In the genomic region with DNA sequence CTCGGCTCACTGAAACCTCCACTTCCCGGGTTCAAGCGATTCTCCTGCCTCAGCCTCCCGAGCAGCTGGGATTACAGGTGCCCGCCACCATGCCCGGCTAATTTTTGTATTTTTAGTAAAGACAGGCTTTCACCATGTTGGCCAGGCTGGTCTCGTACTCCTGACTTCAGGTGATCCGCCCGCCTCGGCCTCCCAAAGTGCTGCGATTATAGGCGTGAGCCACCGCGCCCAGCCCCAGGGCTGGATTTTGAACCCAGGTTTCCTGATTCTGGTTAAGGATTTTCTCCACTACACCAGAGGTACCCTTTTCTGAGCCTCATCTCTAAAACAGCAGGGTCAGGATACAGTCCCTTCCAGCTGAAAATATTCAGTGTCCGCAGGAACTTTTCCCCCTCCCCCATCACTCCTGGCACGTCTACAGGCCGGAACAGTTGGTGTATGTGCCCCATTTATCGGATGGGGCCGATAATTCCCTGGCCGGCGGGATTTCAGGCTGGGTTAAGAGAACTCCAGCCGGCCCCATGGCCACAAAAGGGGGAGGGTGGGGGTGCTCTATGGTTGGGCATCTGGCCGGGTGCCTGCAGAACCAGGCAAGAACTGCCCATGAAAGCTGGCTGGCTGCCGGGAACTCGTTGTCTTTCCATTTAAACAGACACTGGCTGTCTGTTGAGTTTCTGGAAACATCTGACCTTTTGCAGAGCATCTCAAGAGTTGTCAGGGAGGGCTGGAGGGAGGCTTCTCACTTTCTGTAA, we compare ENCODE assay signal across 9 cellular contexts. TPM values are rescaled to one million over a fixed set of nuclear protein-coding genes. Genes with fewer than 3 reads are reported as not detected.
DNase-seq lines count a peak whose midpoint lies in the region; ATAC-seq, FAIRE-seq and TF ChIP-seq lines count a peak whose summit lies in the region.
"Had no signal": no experiment of that assay in that cellular context is flagged by ENCODE, and none has a peak within 500 bp of the region (broad histone marks: within the 10 kb centered on the region; RNA-seq: fewer than 3 reads in every experiment).

No MANE protein-coding gene starts in this region.

- intact Hi-C loops in HepG2 (cut with micrococcal nuclease; ENCODE audit: unreplicated experiment), result no loop called here

- TF ChIP-seq EP300 in HepG2 (IDR thresholded peaks at IDR 0.05; ENCODE audit: low read depth in 2 of 2, low read length in 2 of 2) (no peak), HepG2 (CRISPR knock-in tag; IDR thresholded peaks at IDR 0.05; ENCODE audit: borderline replicate concordance) (no peak)

- no peaks in the 10 kb centered on the region for H3K36me3 ChIP-seq in HepG2 (replicated peaks in 1 of 2; ENCODE audit: control insufficient read depth in 1 of 2, insufficient read depth in 2 of 2, low read length in 2 of 2)

- no peak for TF ChIP-seq CTCF in choroid plexus epithelial cell (conservative IDR thresholded peaks at IDR 0.05; ENCODE audit: low read depth, low read length)
- no peak for TF ChIP-seq CTCF in HepG2 (CRISPR knock-in tag; IDR thresholded peaks at IDR 0.05)

- H3K9ac ChIP-seq in HepG2 (ENCODE audit: insufficient read depth, low read depth, low read length), result no peak overlapping the region

- CTCF ChIA-PET in HepG2 (lab: Yijun Ruan, JAX; ENCODE audit: low intra/inter-chr PET ratio, low total read pairs), result no interaction called here

- H3K79me2 ChIP-seq in HepG2 (ENCODE audit: insufficient read depth, low read length), result no peaks in the 10 kb centered on the region

- no peak overlapping the region for H3K27ac ChIP-seq in HepG2 (ENCODE audit: extremely low read length, insufficient read depth, low read length)

- H3K4me3 ChIP-seq in choroid plexus epithelial cell (ENCODE audit: low read depth, low read length) (peak overlapping the region; percentile 18), HepG2 (replicated peaks in 1 of 3; ENCODE audit: insufficient read depth in 1 of 3, low read depth in 2 of 3, low read length in 3 of 3) (peak overlapping the region in 2 of 3 experiments; percentile 5 to 20; a peak in 3 of 6 replicates)

- ATAC-seq in HepG2, result peak; percentile 48
- no peak for ATAC-seq in stimulated activated memory B cell treated with anti-CD40 and anti-IgM and Interleukin-4, amounts not matched to agents 10 μg/mL and 1 μg/mL and 100 μg/mL, for 72 hours
- ATAC-seq in HG03175 (IDR thresholded peaks at IDR 0.05; ENCODE audit: unreplicated experiment), result no peak
- no peak for ATAC-seq in GM21717 (IDR thresholded peaks at IDR 0.05; ENCODE audit: unreplicated experiment)
- no peak for ATAC-seq in HG03108 (IDR thresholded peaks at IDR 0.05; ENCODE audit: unreplicated experiment)

- DNase-seq in NCI-H2227 treated with DMSO at 0.1 percent for 48 hours (lab: John Stamatoyannopoulos, UW) (peak; percentile 33), choroid plexus epithelial cell (ENCODE audit: low read depth) (peak; percentile 64), HepG2 (ENCODE audit: low spot score) (no peak), DMS79 treated with DMSO at 0.1 percent for 48 hours (lab: John Stamatoyannopoulos, UW) (no peak)

- H3K36me3 Mint-ChIP-seq in stimulated activated memory B cell treated with anti-CD40 and anti-IgM and Interleukin-4, amounts not matched to agents 10 μg/mL and 1 μg/mL and 100 μg/mL, for 72 hours, result no peaks in the 10 kb centered on the region
- H3K36me3 Mint-ChIP-seq: memory B cell had no signal

- TF ChIP-seq POLR2A in HepG2 (IDR thresholded peaks at IDR 0.05; ENCODE audit: insufficient read depth in 1 of 2, low read depth in 2 of 2, low read length in 2 of 2), result no peak

- H3K4me2 ChIP-seq in HepG2 (ENCODE audit: low read depth, low read length), result peak overlapping the region; percentile 62

- in situ Hi-C loops in HepG2 (cut with HindIII; ENCODE audit: extremely low pct_ligation_motif_present, low pct_unique_long_range_greater_than_20kb), result no loop called here

- H3K27me3 ChIP-seq in HepG2 (ENCODE audit: control insufficient read depth in 1 of 2, insufficient read depth in 2 of 2, low read length in 2 of 2), result no peaks in the 10 kb centered on the region

- no TSS peak for BruUV-seq in HepG2 (replicated peaks; lab: Mats Ljungman, UMichigan)

- no peak overlapping the region for H3K4me3 Mint-ChIP-seq in stimulated activated memory B cell treated with anti-CD40 and anti-IgM and Interleukin-4, amounts not matched to agents 10 μg/mL and 1 μg/mL and 100 μg/mL, for 72 hours
- H3K4me3 Mint-ChIP-seq: memory B cell had no signal

- no peak for TF ChIP-seq RAD21 in HepG2 (CRISPR knock-in tag; IDR thresholded peaks at IDR 0.05)

- peak overlapping the region; percentile 42 for H2AFZ ChIP-seq in HepG2 (ENCODE audit: low read length)

- H3K9me3 Mint-ChIP-seq in stimulated activated memory B cell treated with anti-CD40 and anti-IgM and Interleukin-4, amounts not matched to agents 10 μg/mL and 1 μg/mL and 100 μg/mL, for 72 hours, result no peaks in the 10 kb centered on the region
- H3K9me3 Mint-ChIP-seq: memory B cell had no signal

- no peak for FAIRE-seq in HepG2 (lab: Jason Lieb, UNC)

- peaks cover 23% of the 10 kb centered on the region for H3K4me1 Mint-ChIP-seq in stimulated activated memory B cell treated with anti-CD40 and anti-IgM and Interleukin-4, amounts not matched to agents 10 μg/mL and 1 μg/mL and 100 μg/mL, for 72 hours

- no peaks in the 10 kb centered on the region for H4K20me1 ChIP-seq in HepG2 (ENCODE audit: insufficient read depth, low read length)

- no peaks in the 10 kb centered on the region for H3K27me3 Mint-ChIP-seq in stimulated activated memory B cell treated with anti-CD40 and anti-IgM and Interleukin-4, amounts not matched to agents 10 μg/mL and 1 μg/mL and 100 μg/mL, for 72 hours
- H3K27me3 Mint-ChIP-seq: memory B cell had no signal

- peaks cover 58% of the 10 kb centered on the region for H3K4me1 ChIP-seq in HepG2 (ENCODE audit: insufficient read depth, low read length)

- H3K9me3 ChIP-seq in HepG2 (ENCODE audit: low read length), result no peaks in the 10 kb centered on the region

- peak overlapping the region; percentile 44 for H3K27ac Mint-ChIP-seq in stimulated activated memory B cell treated with anti-CD40 and anti-IgM and Interleukin-4, amounts not matched to agents 10 μg/mL and 1 μg/mL and 100 μg/mL, for 72 hours
- H3K27ac Mint-ChIP-seq: memory B cell had no signal

- POLR2A ChIA-PET in HepG2 (lab: Yijun Ruan, JAX), result no interaction called here

- 62% methylated on average over 24 of the region's 25 CpGs for WGBS in HepG2 (ENCODE audit: low lambda C conversion rate)

RNA-seq across cellular contexts. Expression of gene SEMA4B, which starts 26.8 kb away (rescaled TPM):
- 1.3 and 2.1 TPM in 2 replicates for total RNA-seq in HepG2 (2016; rRNA removed; fragmentation: Illumina TruSeq; extraction: Trizol)
- 2.8 and 3.6 TPM in 2 replicates for total RNA-seq in HepG2 (2016; cell fraction: cytosol; rRNA removed; fragmentation: Illumina TruSeq; extraction: Trizol; ENCODE audit: low read depth)
- 1.8 and 2.7 TPM in 2 replicates for total RNA-seq in HepG2 (2016; cell fraction: insoluble cytoplasmic fraction; rRNA removed; fragmentation: Illumina TruSeq; extraction: Trizol)
- total RNA-seq in HepG2 (2016; cell fraction: membrane; rRNA removed; fragmentation: Illumina TruSeq; extraction: Trizol), result 1.5 and 1.8 TPM in 2 replicates
- total RNA-seq in HepG2 (2016; cell fraction: nucleus; rRNA removed; fragmentation: Illumina TruSeq; extraction: Trizol), result 4.4 and 5.3 TPM in 2 replicates
- polyA plus RNA-seq in HepG2 (2011; rRNA removed), result 17.0 and 31.8 TPM in 2 replicates
- polyA plus RNA-seq in HepG2 (2011; cell fraction: cytosol; rRNA removed), result 11.3 and 13.8 TPM in 2 replicates
- 63.8 and 71.1 TPM in 2 replicates for polyA plus RNA-seq in HepG2 (2011; cell fraction: nucleus; rRNA removed)
- polyA plus RNA-seq in HepG2 (2012), result 11.2 and 22.4 TPM in 2 replicates
- polyA plus RNA-seq in HepG2 (2016; cell fraction: cytosol; fragmentation: Illumina TruSeq; extraction: Trizol; ENCODE audit: low read depth), result 0.40 and 0.47 TPM in 2 replicates
- 2.0 and 2.2 TPM in 2 replicates for polyA plus RNA-seq in HepG2 (2016; cell fraction: insoluble cytoplasmic fraction; fragmentation: Illumina TruSeq; extraction: Trizol; ENCODE audit: low read depth)
- 0.70 and 1.2 TPM in 2 replicates for polyA plus RNA-seq in HepG2 (2016; cell fraction: membrane; fragmentation: Illumina TruSeq; extraction: Trizol; ENCODE audit: low read depth)
- polyA plus RNA-seq in HepG2 (2016; cell fraction: nucleus; fragmentation: Illumina TruSeq; extraction: Trizol; ENCODE audit: insufficient read depth, low read depth), result 14.4 and 14.8 TPM in 2 replicates
- 42.2 and 71.8 TPM in 2 replicates for polyA minus RNA-seq in HepG2 (2011; rRNA and poly(A)+ RNA removed; ENCODE audit: low replicate concordance)
- 25.4 and 35.9 TPM in 2 replicates for polyA minus RNA-seq in HepG2 (2011; cell fraction: cytosol; rRNA and poly(A)+ RNA removed)
- polyA minus RNA-seq in HepG2 (2011; cell fraction: nucleus; rRNA and poly(A)+ RNA removed), result 35.4 and 39.4 TPM in 2 replicates

RNA-seq across cellular contexts. Expression of gene CIB1, which starts 59.4 kb away (rescaled TPM):
- total RNA-seq in HepG2 (2016; rRNA removed; fragmentation: Illumina TruSeq; extraction: Trizol), result 38.7 and 52.4 TPM in 2 replicates
- 18.8 and 20.6 TPM in 2 replicates for total RNA-seq in HepG2 (2016; cell fraction: cytosol; rRNA removed; fragmentation: Illumina TruSeq; extraction: Trizol; ENCODE audit: low read depth)
- 43.1 and 52.3 TPM in 2 replicates for total RNA-seq in HepG2 (2016; cell fraction: insoluble cytoplasmic fraction; rRNA removed; fragmentation: Illumina TruSeq; extraction: Trizol)
- total RNA-seq in HepG2 (2016; cell fraction: membrane; rRNA removed; fragmentation: Illumina TruSeq; extraction: Trizol), result 30.4 and 35.8 TPM in 2 replicates
- 22.1 and 24.2 TPM in 2 replicates for total RNA-seq in HepG2 (2016; cell fraction: nucleus; rRNA removed; fragmentation: Illumina TruSeq; extraction: Trizol)
- polyA plus RNA-seq in HepG2 (2011; rRNA removed), result 72.7 and 73.6 TPM in 2 replicates
- polyA plus RNA-seq in HepG2 (2011; cell fraction: cytosol; rRNA removed), result 50.7 and 83.9 TPM in 2 replicates
- polyA plus RNA-seq in HepG2 (2011; cell fraction: nucleus; rRNA removed), result 47.6 and 49.0 TPM in 2 replicates
- 22.9 and 33.8 TPM in 2 replicates for polyA plus RNA-seq in HepG2 (2012)
- polyA plus RNA-seq in HepG2 (2016; cell fraction: cytosol; fragmentation: Illumina TruSeq; extraction: Trizol; ENCODE audit: low read depth), result 38.0 and 44.9 TPM in 2 replicates
- 88.2 and 89.6 TPM in 2 replicates for polyA plus RNA-seq in HepG2 (2016; cell fraction: insoluble cytoplasmic fraction; fragmentation: Illumina TruSeq; extraction: Trizol; ENCODE audit: low read depth)
- polyA plus RNA-seq in HepG2 (2016; cell fraction: membrane; fragmentation: Illumina TruSeq; extraction: Trizol; ENCODE audit: low read depth), result 44.3 and 53.1 TPM in 2 replicates
- 71.0 and 73.3 TPM in 2 replicates for polyA plus RNA-seq in HepG2 (2016; cell fraction: nucleus; fragmentation: Illumina TruSeq; extraction: Trizol; ENCODE audit: insufficient read depth, low read depth)
- 45.8 and 91.0 TPM in 2 replicates for polyA minus RNA-seq in HepG2 (2011; rRNA and poly(A)+ RNA removed; ENCODE audit: low replicate concordance)
- polyA minus RNA-seq in HepG2 (2011; cell fraction: cytosol; rRNA and poly(A)+ RNA removed), result 10.3 and 12.9 TPM in 2 replicates
- 5.7 TPM in 2 replicates for polyA minus RNA-seq in HepG2 (2011; cell fraction: nucleus; rRNA and poly(A)+ RNA removed)

RNA-seq across cellular contexts. Expression of gene GDPGP1, which starts 59.7 kb away (rescaled TPM):
- total RNA-seq in HepG2 (2016; rRNA removed; fragmentation: Illumina TruSeq; extraction: Trizol), result 4.3 and 5.0 TPM in 2 replicates
- total RNA-seq in HepG2 (2016; cell fraction: cytosol; rRNA removed; fragmentation: Illumina TruSeq; extraction: Trizol; ENCODE audit: low read depth), result 1.2 TPM in 2 replicates
- 5.0 and 6.6 TPM in 2 replicates for total RNA-seq in HepG2 (2016; cell fraction: insoluble cytoplasmic fraction; rRNA removed; fragmentation: Illumina TruSeq; extraction: Trizol)
- 2.4 and 2.8 TPM in 2 replicates for total RNA-seq in HepG2 (2016; cell fraction: membrane; rRNA removed; fragmentation: Illumina TruSeq; extraction: Trizol)
- 4.7 and 4.8 TPM in 2 replicates for total RNA-seq in HepG2 (2016; cell fraction: nucleus; rRNA removed; fragmentation: Illumina TruSeq; extraction: Trizol)
- 1.5 and 2.2 TPM in 2 replicates for polyA plus RNA-seq in HepG2 (2011; rRNA removed)
- 0.83 and 1.3 TPM in 2 replicates for polyA plus RNA-seq in HepG2 (2011; cell fraction: cytosol; rRNA removed)
- polyA plus RNA-seq in HepG2 (2011; cell fraction: nucleus; rRNA removed), result 6.5 and 7.4 TPM in 2 replicates
- 0.84 and 1.2 TPM in 2 replicates for polyA plus RNA-seq in HepG2 (2012)
- 0.17 and 0.42 TPM in 2 replicates for polyA plus RNA-seq in HepG2 (2016; cell fraction: cytosol; fragmentation: Illumina TruSeq; extraction: Trizol; ENCODE audit: low read depth)
- 2.4 and 3.1 TPM in 2 replicates for polyA plus RNA-seq in HepG2 (2016; cell fraction: insoluble cytoplasmic fraction; fragmentation: Illumina TruSeq; extraction: Trizol; ENCODE audit: low read depth)
- polyA plus RNA-seq in HepG2 (2016; cell fraction: membrane; fragmentation: Illumina TruSeq; extraction: Trizol; ENCODE audit: low read depth), result 0.72 and 0.86 TPM in 2 replicates
- polyA plus RNA-seq in HepG2 (2016; cell fraction: nucleus; fragmentation: Illumina TruSeq; extraction: Trizol; ENCODE audit: insufficient read depth, low read depth), result 2.7 and 3.3 TPM in 2 replicates
- 18.9 and 23.4 TPM in 2 replicates for polyA minus RNA-seq in HepG2 (2011; rRNA and poly(A)+ RNA removed; ENCODE audit: low replicate concordance)
- 1.2 and 3.0 TPM in 2 replicates for polyA minus RNA-seq in HepG2 (2011; cell fraction: cytosol; rRNA and poly(A)+ RNA removed)
- polyA minus RNA-seq in HepG2 (2011; cell fraction: nucleus; rRNA and poly(A)+ RNA removed), result 12.5 and 15.4 TPM in 2 replicates

Comparison
In these comparisons a context has a peak if more than half of its experiments do, and no peak if none do; other contexts are left out.
1. DNase-seq: peak in NCI-H2227 treated with DMSO at 0.1 percent for 48 hours (single experiment) and choroid plexus epithelial cell (single experiment); none in HepG2 (single experiment) and DMS79 treated with DMSO at 0.1 percent for 48 hours (single experiment).